Comparison of ENCODE assay signal across 10 cellular contexts in the genomic region with DNA sequence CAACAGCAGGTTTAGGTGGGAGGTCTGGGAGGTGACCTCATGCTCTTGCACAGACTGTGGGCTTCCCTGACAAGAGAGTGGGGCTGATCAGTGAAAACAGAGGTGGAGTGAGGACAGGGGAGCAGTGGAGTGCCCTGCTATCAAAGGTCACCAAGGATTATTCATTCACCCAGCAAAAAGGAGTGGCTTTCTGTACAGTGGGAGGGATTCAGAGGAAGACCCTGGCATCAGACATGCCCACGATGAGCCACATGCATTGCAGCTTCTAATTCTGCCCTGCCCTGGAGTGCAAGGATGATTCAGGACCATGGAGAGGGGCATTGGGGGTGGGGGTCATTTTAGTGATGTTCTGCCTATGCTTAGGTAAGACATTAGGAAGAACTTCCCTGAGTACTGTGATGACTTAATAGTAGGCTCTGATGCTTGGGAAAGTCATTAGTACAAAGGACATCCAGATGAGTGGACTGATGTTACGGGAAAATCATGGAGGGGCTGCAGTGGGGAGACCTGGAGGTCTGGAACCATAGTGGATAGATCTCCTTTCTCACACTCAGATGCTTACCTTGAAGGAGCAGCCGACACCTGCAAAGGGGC. TPM values are rescaled to one million over a fixed set of nuclear protein-coding genes. Genes with fewer than 3 reads are reported as not detected.
DNase-seq lines count a peak whose midpoint lies in the region; ATAC-seq, FAIRE-seq and TF ChIP-seq lines count a peak whose summit lies in the region.
"Had no signal": no experiment of that assay in that cellular context is flagged by ENCODE, and none has a peak within 500 bp of the region (broad histone marks: within the 10 kb centered on the region; RNA-seq: fewer than 3 reads in every experiment).

No MANE protein-coding gene starts in this region.

- no peak for FAIRE-seq in H1 (lab: Jason Lieb, UNC)

- no peaks in the 10 kb centered on the region for H3K79me2 ChIP-seq in H1 (ENCODE audit: control insufficient read depth in 1 of 2, insufficient read depth in 2 of 2, low read length in 2 of 2)

- TF ChIP-seq POLR2A in H1 (IDR thresholded peaks at IDR 0.05; ENCODE audit: control extremely low read depth in 1 of 2, low read depth in 2 of 2, low read length in 2 of 2), result no peak

- H2BK20ac ChIP-seq in H1 (ENCODE audit: low read length), result no peak overlapping the region; the same call in 1 of the 2 replicates

- H3K9me3 ChIP-seq in H1 (ENCODE audit: insufficient read depth in 2 of 2, low read depth in 1 of 2, low read length in 1 of 2), result no peaks in the 10 kb centered on the region
- H3K9me3 ChIP-seq in thoracic aorta, result no peaks in the 10 kb centered on the region

- no peak overlapping the region for H3K23ac ChIP-seq in H1 (ENCODE audit: insufficient read length)

- H2BK15ac ChIP-seq in H1 (ENCODE audit: low read length), result no peak overlapping the region

- H3K4me1 ChIP-seq in H1 (replicated peaks in 1 of 4; ENCODE audit: control insufficient read depth in 3 of 4, insufficient read depth in 4 of 4, low read length in 3 of 4) (peaks cover 0 to 12% (median 8%) of the 10 kb centered on the region in 4 experiments; a peak in 5 of 7 replicates), thoracic aorta (ENCODE audit: control insufficient read depth in 1 of 2, low read depth in 2 of 2) (peaks cover 37 to 70% of the 10 kb centered on the region in 2 donors)

- in situ Hi-C loops in GM13976 (cut with MboI; ENCODE audit: low sequenced_read_pairs, unreplicated experiment), result no loop called here

- no peaks in the 10 kb centered on the region for H3K79me1 ChIP-seq in H1 (ENCODE audit: low read depth, low read length)

- POLR2A ChIA-PET in H1 (lab: Charles Lee; ENCODE audit: partially characterized antibody), result interaction anchor here (1.0 to 1.1 kb wide), 2 partner anchors 10 to 81 kb away, joined by 3 read pairs; no protein-coding TSS in a partner anchor

- no peak overlapping the region for H3K56ac ChIP-seq in H1 (replicated peaks; ENCODE audit: insufficient read length, low read depth, low read length)

- no peak overlapping the region for H2BK120ac ChIP-seq in H1 (replicated peaks; ENCODE audit: low read depth, low read length)

- H2BK12ac ChIP-seq in H1 (ENCODE audit: low read depth, low read length), result no peak overlapping the region

- H3K4me3 ChIP-seq in H1 (ENCODE audit: extremely low read depth in 1 of 4, insufficient read depth in 2 of 4, low read depth in 3 of 4, low read length in 4 of 4) (no peak overlapping the region), thoracic aorta (no peak overlapping the region)

- TF ChIP-seq CTCF in H1 (IDR thresholded peaks at IDR 0.05; ENCODE audit: control extremely low read depth in 1 of 3, insufficient read depth in 1 of 3, low read depth in 1 of 3, low read length in 3 of 3) (no peak), thoracic aorta (IDR thresholded peaks at IDR 0.05) (no peak), GM13976 (IDR thresholded peaks at IDR 0.05; ENCODE audit: borderline replicate concordance, control extremely low read depth, extremely low read depth, insufficient read depth, missing control alignments) (no peak)

- no peak overlapping the region for H3K4me2 ChIP-seq in H1 (ENCODE audit: insufficient read depth in 1 of 2, low read depth in 2 of 2, low read length in 2 of 2)

- WGBS in H1 (ENCODE audit: extremely low coverage in 1 of 2, insufficient coverage in 1 of 2, insufficient read length in 1 of 2, insufficient replicate concordance in 2 of 2, low coverage in 1 of 2, low lambda C conversion rate in 2 of 2, missing lambda C conversion rate in 1 of 2), 2 experiments, result 88% methylated on average over 3 of the region's 3 CpGs; no CpG with 5 or more reads in 1 of the 2 experiments

- H3K27me3 ChIP-seq in H1 (replicated peaks in 1 of 4; ENCODE audit: control insufficient read depth in 3 of 4, extremely low read depth in 1 of 4, insufficient read depth in 3 of 4, low read length in 3 of 4) (no peaks in the 10 kb centered on the region; a peak in 1 of 7 replicates), thoracic aorta (replicated peaks; ENCODE audit: insufficient read depth) (no peaks in the 10 kb centered on the region)

- H3K36me3 ChIP-seq in H1 (ENCODE audit: control insufficient read depth in 2 of 4, insufficient read depth in 4 of 4, low read length in 3 of 4), result no peaks in the 10 kb centered on the region
- peaks cover 44% of the 10 kb centered on the region for H3K36me3 ChIP-seq in thoracic aorta

- DNase-seq in stimulated activated CD4-positive, alpha-beta T cell treated with anti-CD3 and anti-CD28 coated beads, Interleukin-15, amount 100 ng/mL, for 24 hours, result peak; percentile 53
- no peak for DNase-seq in stimulated activated CD4-positive, alpha-beta T cell treated with anti-CD3 and anti-CD28 coated beads, Interleukin-1b, Interleukin-23, amount 100 ng/mL, for 48 hours
- peak; percentile 62 for DNase-seq in activated CD4-positive, alpha-beta T cell treated with anti-CD3 and anti-CD28 coated beads for 48 hours
- DNase-seq in H1 (ENCODE audit: low read depth in 1 of 2, low spot score in 2 of 2), result peak in 1 of 2 experiments; percentile 77
- no peak for DNase-seq in thoracic aorta (ENCODE audit: low spot score)
- DNase-seq in SK-N-DZ (ENCODE audit: low spot score), result no peak
- DNase-seq in stimulated activated CD4-positive, alpha-beta T cell treated with anti-CD3 and anti-CD28 coated beads, Interleukin-4, amount 100 ng/mL, for 1 hour, result no peak
- no peak for DNase-seq in GM13976 (ENCODE audit: low spot score)
- DNase-seq: NCI-H1092 treated with DMSO at 0.1 percent for 48 hours, NCI-H446 had no signal

- H4K5ac ChIP-seq in H1 (ENCODE audit: insufficient read length, low read depth, low read length), result no peak overlapping the region

- H3K4ac ChIP-seq in H1 (replicated peaks; ENCODE audit: insufficient read length, low read depth, low read length), result no peak overlapping the region

- H2AFZ ChIP-seq in H1 (ENCODE audit: low read length), result no peak overlapping the region

- H4K91ac ChIP-seq in H1 (replicated peaks; ENCODE audit: insufficient read length, low read length), result no peak overlapping the region

- H4K8ac ChIP-seq in H1 (ENCODE audit: extremely low read depth, insufficient read depth, low read length), result no peak overlapping the region

- no peak for ATAC-seq in thoracic aorta (ENCODE audit: insufficient number of reproducible peaks, low FRiP score, low read depth)

- CTCF ChIA-PET in H1 (lab: Charles Lee; ENCODE audit: partially characterized antibody), result interaction anchor here (1.0 to 8.5 kb wide), 8 partner anchors 8 to 158 kb away, joined by 3 to 71 read pairs (median 4); no protein-coding TSS in a partner anchor

- no peak overlapping the region for H3K18ac ChIP-seq in H1 (ENCODE audit: extremely low read depth, low read length)

- H3K14ac ChIP-seq in H1 (ENCODE audit: insufficient read length), result no peak overlapping the region

- no peak overlapping the region for H3K9ac ChIP-seq in H1 (replicated peaks in 1 of 4; ENCODE audit: extremely low read depth in 1 of 4, low read depth in 3 of 4, low read length in 3 of 4)

- no peak for TF ChIP-seq EP300 in H1 (IDR thresholded peaks at IDR 0.05; ENCODE audit: borderline replicate concordance in 1 of 2, low read depth in 2 of 2, low read length in 2 of 2)

- no peak overlapping the region for H2AK5ac ChIP-seq in H1 (ENCODE audit: low read depth, low read length)

- TF ChIP-seq RAD21 in H1 (IDR thresholded peaks at IDR 0.05 in 1 of 2, conservative IDR thresholded peaks at IDR 0.05 in 1 of 2; ENCODE audit: low read depth in 2 of 2, low read length in 2 of 2), result no peak

- H4K20me1 ChIP-seq in H1 (replicated peaks in 1 of 2; ENCODE audit: control insufficient read depth in 1 of 2, insufficient read depth in 2 of 2, low read length in 2 of 2), result no peaks in the 10 kb centered on the region

- H3K27ac ChIP-seq in H1 (ENCODE audit: low read depth, low read length) (no peak overlapping the region), thoracic aorta (peak overlapping the region; percentile 10 to 67)

- no peak overlapping the region for H2BK5ac ChIP-seq in H1 (ENCODE audit: low read depth, low read length)

- H3K23me2 ChIP-seq in H1 (ENCODE audit: low read depth, low read length), result no peaks in the 10 kb centered on the region

TF ChIP-seq in H1, 55 proteins besides CTCF, POLR2A, EP300 and RAD21 (continues in another document):
- TF ChIP-seq SIN3A (conservative IDR thresholded peaks at IDR 0.05 in 1 of 2, IDR thresholded peaks at IDR 0.05 in 1 of 2; ENCODE audit: low read depth in 1 of 2, low read length in 2 of 2), result 0 out of 4 replicates have a peak, but pooled peaks have one; percentile 54 to 70
- TF ChIP-seq CREB1 (IDR thresholded peaks at IDR 0.05), result 0 out of 2 replicates have a peak, but pooled peaks have one; percentile 15
- TF ChIP-seq SP2 (IDR thresholded peaks at IDR 0.05; ENCODE audit: low read length), result no peak

RNA-seq across cellular contexts. Expression of a gene that starts 12.8 kb away (rescaled TPM):
- total RNA-seq in H1 (2021; fragmentation: NEBNext Ultra II Directional; extraction: Animal tissue kit (Norgen Biotek cat#: 25700)), result 1.5 and 1.6 TPM in 2 replicates
- 3.1 and 3.2 TPM in 2 replicates for polyA plus RNA-seq in H1 (2011; rRNA removed)
- 4.9 TPM for polyA plus RNA-seq in H1 (2011; cell fraction: cytosol; rRNA removed)
- 7.4 TPM for polyA plus RNA-seq in H1 (2011; cell fraction: nucleus; rRNA removed)
- 1.8 to 3.0 TPM (median 2.2 TPM) in 4 replicates for polyA plus RNA-seq in H1 (2012, experiment 1 of 2)
- polyA plus RNA-seq in H1 (2012, experiment 2 of 2), result 0.80 TPM
- polyA plus RNA-seq in H1 (2013, experiment 1 of 2), result 1.2 TPM
- 1.1 TPM for polyA plus RNA-seq in H1 (2013, experiment 2 of 2)
- polyA minus RNA-seq in H1 (2011; rRNA and poly(A)+ RNA removed), result 4.5 and 4.6 TPM in 2 replicates
- 1.6 TPM for polyA minus RNA-seq in H1 (2011; cell fraction: cytosol; rRNA and poly(A)+ RNA removed)
- polyA minus RNA-seq in H1 (2011; cell fraction: nucleus; rRNA and poly(A)+ RNA removed), result 6.9 TPM
- 10 to 100 TPM; 36.4 to 52.5 TPM for total RNA-seq in thoracic aorta
- polyA plus RNA-seq in SK-N-DZ (2014; cell fraction: cytosol; rRNA removed), result 0.73 and 0.99 TPM in 2 replicates
- 2.5 and 4.3 TPM in 2 replicates for polyA plus RNA-seq in SK-N-DZ (2014; cell fraction: nucleus; rRNA removed)

RNA-seq across cellular contexts. Expression of a gene that starts 36.8 kb away (rescaled TPM):
- total RNA-seq in H1 (2021; fragmentation: NEBNext Ultra II Directional; extraction: Animal tissue kit (Norgen Biotek cat#: 25700)), result 30.2 and 31.8 TPM in 2 replicates
- polyA plus RNA-seq in H1 (2011; rRNA removed), result 28.2 and 31.0 TPM in 2 replicates
- 25.8 TPM for polyA plus RNA-seq in H1 (2011; cell fraction: cytosol; rRNA removed)
- 48.1 TPM for polyA plus RNA-seq in H1 (2011; cell fraction: nucleus; rRNA removed)
- polyA plus RNA-seq in H1 (2012, experiment 1 of 2), result 26.2 to 35.4 TPM (median 31.5 TPM) in 4 replicates
- polyA plus RNA-seq in H1 (2012, experiment 2 of 2), result 29.9 TPM
- 24.5 TPM for polyA plus RNA-seq in H1 (2013, experiment 1 of 2)
- polyA plus RNA-seq in H1 (2013, experiment 2 of 2), result 23.1 TPM
- polyA minus RNA-seq in H1 (2011; rRNA and poly(A)+ RNA removed), result 26.6 and 43.7 TPM in 2 replicates
- polyA minus RNA-seq in H1 (2011; cell fraction: cytosol; rRNA and poly(A)+ RNA removed), result 16.2 TPM
- polyA minus RNA-seq in H1 (2011; cell fraction: nucleus; rRNA and poly(A)+ RNA removed), result 28.2 TPM
- 10 to 100 TPM; 47.9 to 81.7 TPM for total RNA-seq in thoracic aorta
- polyA plus RNA-seq in SK-N-DZ (2014; cell fraction: cytosol; rRNA removed), result 26.9 and 29.8 TPM in 2 replicates
- polyA plus RNA-seq in SK-N-DZ (2014; cell fraction: nucleus; rRNA removed), result 66.0 and 92.0 TPM in 2 replicates

Comparison
In these comparisons a context has a peak if more than half of its experiments do, and no peak if none do; other contexts are left out.
1. DNase-seq: peak in stimulated activated CD4-positive, alpha-beta T cell treated with anti-CD3 and anti-CD28 coated beads, Interleukin-15, amount 100 ng/mL, for 24 hours (single experiment) and activated CD4-positive, alpha-beta T cell treated with anti-CD3 and anti-CD28 coated beads for 48 hours (single experiment); none in stimulated activated CD4-positive, alpha-beta T cell treated with anti-CD3 and anti-CD28 coated beads, Interleukin-1b, Interleukin-23, amount 100 ng/mL, for 48 hours (single experiment), thoracic aorta (single experiment), SK-N-DZ (single experiment), stimulated activated CD4-positive, alpha-beta T cell treated with anti-CD3 and anti-CD28 coated beads, Interleukin-4, amount 100 ng/mL, for 1 hour (single experiment) and GM13976 (single experiment).
2. RNA of a gene that starts 12.8 kb away (total RNA-seq): 36.4 to 52.5 TPM in thoracic aorta; 1.5 to 1.6 TPM in H1; every median in the first group is over 10 times any median in the second.